Comparison of ENCODE assay signal across 22 cellular contexts in genomic region chr16:23833960-23834685, GRCh38. TPM values are rescaled to one million over a fixed set of nuclear protein-coding genes. Genes with fewer than 3 reads are reported as not detected.
DNase-seq lines count a peak whose midpoint lies in the region; ATAC-seq and TF ChIP-seq lines count a peak whose summit lies in the region.
"Had no signal": no experiment of that assay in that cellular context is flagged by ENCODE, and none has a peak within 500 bp of the region (broad histone marks: within the 10 kb centered on the region; RNA-seq: fewer than 3 reads in every experiment).

No MANE protein-coding gene starts in this region.

- H3K4me1 Mint-ChIP-seq in activated naive CD4-positive, alpha-beta T cell treated with anti-CD3 and anti-CD28 coated beads for 36 hours (ENCODE audit: low read depth), result peaks cover 43% of the 10 kb centered on the region
- peaks cover 28 to 48% (median 43%) of the 10 kb centered on the region in 4 donors for H3K4me1 Mint-ChIP-seq in naive thymus-derived CD8-positive, alpha-beta T cell

- H3K36me3 Mint-ChIP-seq in activated naive CD4-positive, alpha-beta T cell treated with anti-CD3 and anti-CD28 coated beads for 36 hours (ENCODE audit: low read depth), result peaks cover 7% of the 10 kb centered on the region
- peaks cover 0 to 4% (median 3%) of the 10 kb centered on the region in 3 donors for H3K36me3 Mint-ChIP-seq in naive thymus-derived CD8-positive, alpha-beta T cell
- H3K36me3 Mint-ChIP-seq: type B pancreatic cell had no signal

- H3K27ac ChIP-seq in DND-41 (ENCODE audit: low read length), result no peak overlapping the region
- H3K27ac ChIP-seq: hepatocyte, HL-60, lower lobe of right lung, pancreas had no signal

- POLR2A ChIA-PET in naive thymus-derived CD8-positive, alpha-beta T cell (lab: Charles Lee), result interaction anchor here (0.6 to 1.0 kb wide), 4 partner anchors 26 to 45 kb away, joined by 3 read pairs; no protein-coding TSS in a partner anchor

- peaks cover 8% of the 10 kb centered on the region for H3K9me3 ChIP-seq in DND-41 (ENCODE audit: insufficient read depth, low read length, severe bottlenecking)
- H3K9me3 ChIP-seq: HAP-1, pancreas had no signal

- H2AFZ ChIP-seq in DND-41 (ENCODE audit: low read depth, low read length), result no peak overlapping the region
- H2AFZ ChIP-seq: hepatocyte had no signal

- intact Hi-C loops in activated naive CD4-positive, alpha-beta T cell treated with anti-CD3 and anti-CD28 coated beads for 36 hours (cut with micrococcal nuclease), result loop anchor here (1.0 to 10.0 kb wide), 3 partner anchors 8 to 711 kb away; no protein-coding TSS in a partner anchor

- no peak overlapping the region for H3K27ac Mint-ChIP-seq in activated naive CD4-positive, alpha-beta T cell treated with anti-CD3 and anti-CD28 coated beads for 36 hours
- peak overlapping the region in 1 of 10 donors; percentile 55 for H3K27ac Mint-ChIP-seq in naive thymus-derived CD8-positive, alpha-beta T cell
- H3K27ac Mint-ChIP-seq: type B pancreatic cell had no signal

- no peaks in the 10 kb centered on the region for H3K27me3 ChIP-seq in DND-41 (ENCODE audit: insufficient read depth, low read length, poor library complexity)

- H4K20me1 ChIP-seq in DND-41 (ENCODE audit: insufficient read depth, low read length), result peaks cover 6% of the 10 kb centered on the region; the same call in 1 of the 2 replicates

- TF ChIP-seq CTCF in DND-41 (IDR thresholded peaks at IDR 0.05; ENCODE audit: borderline replicate concordance, extremely low read depth, low read length, poor library complexity, severe bottlenecking), result no peak

- 0 out of 2 replicates have a peak, but pooled peaks cover 7% of the 10 kb centered on the region for H3K36me3 ChIP-seq in DND-41 (ENCODE audit: insufficient read depth, low read length)
- H3K36me3 ChIP-seq: HAP-1, lower lobe of right lung, pancreas had no signal

- DNase-seq in activated naive CD4-positive, alpha-beta T cell treated with anti-CD3 and anti-CD28 coated beads for 36 hours, result peak; percentile 57
- DNase-seq in activated naive CD4-positive, alpha-beta T cell treated with Interleukin-2 at 50 U/mL for 16 hours, result no peak
- DNase-seq in DND-41, result peak; percentile 58
- peak; percentile 42 to 44 for DNase-seq in activated T-cell treated with anti-CD3 and anti-CD28 coated beads, Interleukin-2, amount 50 U/mL, for 48 hours
- no peak for DNase-seq in naive thymus-derived CD8-positive, alpha-beta T cell
- DNase-seq: Calu3; cortex of kidney; GDM1; IMR-90; lower lobe of right lung; NCI-H1694; NCI-H69; pancreas; stimulated activated naive CD8-positive, alpha-beta T cell treated with anti-CD3 and anti-CD28 coated beads, Interleukin-15, Interleukin-2, amounts not matched to agents 100 U/mL and 50 U/mL, for 24 hours had no signal

- H3K9ac ChIP-seq in DND-41 (ENCODE audit: low read depth, low read length), result no peak overlapping the region

- H3K4me2 ChIP-seq in DND-41 (ENCODE audit: insufficient read depth, low read length), result no peak overlapping the region
- H3K4me2 ChIP-seq: hepatocyte had no signal

- peaks cover 30% of the 10 kb centered on the region for H3K79me2 ChIP-seq in DND-41 (ENCODE audit: insufficient read depth, low read length)
- H3K79me2 ChIP-seq: hepatocyte had no signal

- no peak for ATAC-seq in DND-41 (ENCODE audit: insufficient read depth, low read depth)
- no peak for ATAC-seq in naive thymus-derived CD8-positive, alpha-beta T cell
- no peak for ATAC-seq in GM21786 (IDR thresholded peaks at IDR 0.05; ENCODE audit: unreplicated experiment)
- ATAC-seq in HG02588 (IDR thresholded peaks at IDR 0.05; ENCODE audit: unreplicated experiment), result no peak
- ATAC-seq in HG03095 (IDR thresholded peaks at IDR 0.05; ENCODE audit: unreplicated experiment), result no peak
- ATAC-seq: lower lobe of right lung; pancreas; sciatic nerve; stimulated activated naive CD8-positive, alpha-beta T cell treated with anti-CD3 and anti-CD28 coated beads, Interleukin-15, Interleukin-2, amounts not matched to agents 100 U/mL and 50 U/mL, for 24 hours had no signal

- H3K9me3 Mint-ChIP-seq in activated naive CD4-positive, alpha-beta T cell treated with anti-CD3 and anti-CD28 coated beads for 36 hours, result peaks cover 16% of the 10 kb centered on the region
- peaks cover 0 to 13% (median 6%) of the 10 kb centered on the region in 9 donors for H3K9me3 Mint-ChIP-seq in naive thymus-derived CD8-positive, alpha-beta T cell
- H3K9me3 Mint-ChIP-seq: type B pancreatic cell had no signal

- CTCF ChIA-PET in activated naive CD4-positive, alpha-beta T cell treated with anti-CD3 and anti-CD28 coated beads for 36 hours (lab: Charles Lee), result interaction anchor here (1.0 to 1.2 kb wide), 4 partner anchors 14 to 176 kb away, joined by 3 to 5 read pairs (median 3); no protein-coding TSS in a partner anchor

- no peaks in the 10 kb centered on the region for H3K27me3 Mint-ChIP-seq in activated naive CD4-positive, alpha-beta T cell treated with anti-CD3 and anti-CD28 coated beads for 36 hours (ENCODE audit: low read depth)
- H3K27me3 Mint-ChIP-seq in naive thymus-derived CD8-positive, alpha-beta T cell, result no peaks in the 10 kb centered on the region

- no peak overlapping the region for H3K4me3 ChIP-seq in DND-41 (ENCODE audit: low read depth in 1 of 2, low read length in 2 of 2)
- H3K4me3 ChIP-seq: HAP-1, hepatocyte, lower lobe of right lung, pancreas had no signal

- peaks cover 45% of the 10 kb centered on the region for H3K4me1 ChIP-seq in DND-41 (ENCODE audit: insufficient read depth, low read length)
- H3K4me1 ChIP-seq: HAP-1, pancreas had no signal

- H3K4me3 Mint-ChIP-seq in activated naive CD4-positive, alpha-beta T cell treated with anti-CD3 and anti-CD28 coated beads for 36 hours, result no peak overlapping the region
- peak overlapping the region; percentile 5 to 97 (median 31) for H3K4me3 Mint-ChIP-seq in naive thymus-derived CD8-positive, alpha-beta T cell

RNA-seq across cellular contexts. Expression of gene PRKCB, which starts 1.7 kb away (rescaled TPM):
- total RNA-seq in activated naive CD4-positive, alpha-beta T cell treated with anti-CD3 and anti-CD28 coated beads for 36 hours, result 10 to 100 TPM; 37.1 to 38.9 TPM
- total RNA-seq in naive thymus-derived CD8-positive, alpha-beta T cell, result 100 to 1,000 TPM; 123 to 129 TPM
- 100 to 1,000 TPM in 2 of 3 donors, 10 to 100 TPM in 1; 57.2 to 142 (median 107) TPM for polyA plus RNA-seq in naive thymus-derived CD8-positive, alpha-beta T cell
- total RNA-seq: Calu3 had no signal
- polyA plus RNA-seq: IMR-90 had no signal

Comparison
In these comparisons a context has a peak if more than half of its experiments do, and no peak if none do; other contexts are left out.
1. DNase-seq: peak in activated naive CD4-positive, alpha-beta T cell treated with anti-CD3 and anti-CD28 coated beads for 36 hours (single experiment), DND-41 (single experiment) and activated T-cell treated with anti-CD3 and anti-CD28 coated beads, Interleukin-2, amount 50 U/mL, for 48 hours (2 of 2); none in activated naive CD4-positive, alpha-beta T cell treated with Interleukin-2 at 50 U/mL for 16 hours (single experiment) and naive thymus-derived CD8-positive, alpha-beta T cell (0 of 10).